Comparison of ENCODE assay signal across 8 cellular contexts in genomic region chr3:48429416-48430358, GRCh38. TPM values are rescaled to one million over a fixed set of nuclear protein-coding genes. Genes with fewer than 3 reads are reported as not detected.
DNase-seq lines count a peak whose midpoint lies in the region; ATAC-seq and TF ChIP-seq lines count a peak whose summit lies in the region.

Gene PLXNB1, minus strand, starts transcription at chr3:48430086. Its CDS starts 5,475 bp downstream, at chr3:48424611.

- ATAC-seq in CD4-positive, alpha-beta T cell (ENCODE audit: poor library complexity): peak; percentile 68
- no peak for ATAC-seq in HG03135 (IDR thresholded peaks at IDR 0.05; ENCODE audit: unreplicated experiment)

- no peaks in the 10 kb centered on the region for H3K9me3 ChIP-seq in CD4-positive, alpha-beta T cell (ENCODE audit: control insufficient read depth, low read length)

- intact Hi-C loops in CD4-positive, alpha-beta T cell (cut with DNase I, micrococcal nuclease): no loop called here

- H3K36me3 Mint-ChIP-seq in CD4-positive, alpha-beta T cell (ENCODE audit: low read depth): peaks cover 10% of the 10 kb centered on the region
- H3K36me3 Mint-ChIP-seq in HFFc6 (ENCODE audit: low read depth): peaks cover 6% of the 10 kb centered on the region
- H3K36me3 Mint-ChIP-seq in activated T-cell treated with anti-CD3 and anti-CD28 coated beads, Interleukin-2, amount 50 U/mL, for 24 hours (ENCODE audit: low read depth): peaks cover 42% of the 10 kb centered on the region

- DNase-seq in CD4-positive, alpha-beta T cell: peak; percentile 25 to 72 (median 53)
- DNase-seq in HFFc6 (no peak), NCI-H774 (lab: John Stamatoyannopoulos, UW) (peak; percentile 57), erythroblast (lab: John Stamatoyannopoulos, UW) (peak; percentile 35 to 42), middle frontal gyrus (ENCODE audit: extremely low spot score, low spot score) (peak; percentile 59)
- DNase-seq in activated T-cell treated with anti-CD3 and anti-CD28 coated beads, Interleukin-2, amount 50 U/mL, for 24 hours: peak; percentile 77
- peak; percentile 71 for DNase-seq in stimulated activated CD8-positive, alpha-beta memory T cell treated with anti-CD3 and anti-CD28 coated beads, Interleukin-4, amount 100 ng/mL, for 48 hours

- no peaks in the 10 kb centered on the region for H3K27me3 ChIP-seq in CD4-positive, alpha-beta T cell (ENCODE audit: control insufficient read depth, insufficient read depth, low read length)

- H3K27me3 Mint-ChIP-seq in CD4-positive, alpha-beta T cell: no peaks in the 10 kb centered on the region
- no peaks in the 10 kb centered on the region for H3K27me3 Mint-ChIP-seq in HFFc6 (ENCODE audit: insufficient read depth)
- peaks cover 6% of the 10 kb centered on the region for H3K27me3 Mint-ChIP-seq in activated T-cell treated with anti-CD3 and anti-CD28 coated beads, Interleukin-2, amount 50 U/mL, for 24 hours

- no peak within 1 kb of the TSS for H3K27ac ChIP-seq in CD4-positive, alpha-beta T cell (ENCODE audit: low read depth, low read length)

- peak within 1 kb of the TSS; percentile 49 for H3K27ac Mint-ChIP-seq in CD4-positive, alpha-beta T cell
- peak within 1 kb of the TSS; percentile 67 for H3K27ac Mint-ChIP-seq in HFFc6
- peak within 1 kb of the TSS; percentile 71 for H3K27ac Mint-ChIP-seq in activated T-cell treated with anti-CD3 and anti-CD28 coated beads, Interleukin-2, amount 50 U/mL, for 24 hours

- CTCF ChIA-PET in CD4-positive, alpha-beta T cell (lab: Charles Lee): no interaction called here

- TF ChIP-seq CTCF in CD4-positive, alpha-beta T cell (IDR thresholded peaks at IDR 0.05): no peak
- TF ChIP-seq CTCF in HFFc6 (IDR thresholded peaks at IDR 0.05): no peak

- peak within 1 kb of the TSS; percentile 87 for H3K4me3 Mint-ChIP-seq in CD4-positive, alpha-beta T cell
- H3K4me3 Mint-ChIP-seq in HFFc6: peak within 1 kb of the TSS; percentile 80
- peak within 1 kb of the TSS; percentile 72 for H3K4me3 Mint-ChIP-seq in activated T-cell treated with anti-CD3 and anti-CD28 coated beads, Interleukin-2, amount 50 U/mL, for 24 hours

- TF ChIP-seq POLR2A in erythroblast (IDR thresholded peaks at IDR 0.05; ENCODE audit: low read length): no peak

- H3K9me3 Mint-ChIP-seq in CD4-positive, alpha-beta T cell: no peaks in the 10 kb centered on the region
- H3K9me3 Mint-ChIP-seq in HFFc6: no peaks in the 10 kb centered on the region
- no peaks in the 10 kb centered on the region for H3K9me3 Mint-ChIP-seq in activated T-cell treated with anti-CD3 and anti-CD28 coated beads, Interleukin-2, amount 50 U/mL, for 24 hours

- H3K4me1 Mint-ChIP-seq in CD4-positive, alpha-beta T cell (ENCODE audit: low read depth): peaks cover 15% of the 10 kb centered on the region
- H3K4me1 Mint-ChIP-seq in HFFc6 (ENCODE audit: low read depth): peaks cover 62% of the 10 kb centered on the region
- H3K4me1 Mint-ChIP-seq in activated T-cell treated with anti-CD3 and anti-CD28 coated beads, Interleukin-2, amount 50 U/mL, for 24 hours (ENCODE audit: low read depth): peaks cover 13% of the 10 kb centered on the region

- POLR2A ChIA-PET in CD4-positive, alpha-beta T cell (lab: Charles Lee): interaction anchor here (3.1 kb wide), 1 partner anchor 10 kb away, joined by 19 read pairs; the partner anchor contains the start of genes CCDC51 and TMA7

RNA-seq across cellular contexts. Expression of gene PLXNB1, which starts in this region (rescaled TPM):
- total RNA-seq in CD4-positive, alpha-beta T cell: 1 to 10 TPM; 1.1 to 2.0 TPM
- 10 to 100 TPM; 11.1 to 15.5 (median 12.8) TPM for total RNA-seq in HFFc6 (2021; fragmentation: NEBNext Ultra II Directional; extraction: Animal tissue kit (Norgen Biotek cat#: 25700))

Comparison
In these comparisons a context has a peak if more than half of its experiments do, and no peak if none do; other contexts are left out.
1. RNA of gene PLXNB1 (total RNA-seq): 11.1 to 15.5 TPM in HFFc6; 1.1 to 2.0 TPM in CD4-positive, alpha-beta T cell; every median in the first group is over 4 times any median in the second.
2. Peak in every context shown above with its lines, with median percentiles within 50 percentile points of each other: H3K27ac Mint-ChIP-seq and H3K4me3 Mint-ChIP-seq.